8 cellular contexts compared by ENCODE assay signal in genomic region chr12:100141666-100141997, GRCh38. TPM values are rescaled to one million over a fixed set of nuclear protein-coding genes. Genes with fewer than 3 reads are reported as not detected.
DNase-seq lines count a peak whose midpoint lies in the region; ATAC-seq, FAIRE-seq and TF ChIP-seq lines count a peak whose summit lies in the region.

No MANE protein-coding gene starts in this region.

- peak; percentile 77 for DNase-seq in Panc1 (ENCODE audit: low read depth, low spot score)
- no peak for DNase-seq in breast epithelium (ENCODE audit: low spot score in 2 of 2)
- no peak for DNase-seq in kidney
- peak; percentile 15 for DNase-seq in stimulated activated CD8-positive, alpha-beta memory T cell treated with anti-CD3 and anti-CD28 coated beads, Interleukin-12 subunit alpha, Interleukin-12 subunit beta, amount 100 ng/mL, for 1 hour (ENCODE audit: low read depth)
- DNase-seq in mesenteric fat pad (ENCODE audit: low spot score), result no peak

- H3K9me3 ChIP-seq in Panc1 (ENCODE audit: control insufficient read depth, insufficient read depth, low read depth, low read length) (no peaks in the 10 kb centered on the region), breast epithelium (no peaks in the 10 kb centered on the region), kidney (ENCODE audit: control insufficient read depth in 1 of 2, low read length in 2 of 2) (no peaks in the 10 kb centered on the region)

- FAIRE-seq in kidney (lab: Jason Lieb, UNC), result no peak

- TF ChIP-seq CTCF in 22Rv1 (IDR thresholded peaks at IDR 0.05) (no peak), Panc1 (IDR thresholded peaks at IDR 0.05) (no peak), breast epithelium (IDR thresholded peaks at IDR 0.05) (no peak), kidney (IDR thresholded peaks at IDR 0.05; ENCODE audit: borderline replicate concordance, extremely low read depth, insufficient read depth) (no peak)

- no peaks in the 10 kb centered on the region for H3K27me3 ChIP-seq in Panc1 (ENCODE audit: control insufficient read depth, insufficient read depth, low read length)
- H3K27me3 ChIP-seq in breast epithelium, result no peaks in the 10 kb centered on the region

- ATAC-seq in GM18508 (IDR thresholded peaks at IDR 0.05; ENCODE audit: insufficient read depth, unreplicated experiment) (peak; percentile 28), HG03039 (IDR thresholded peaks at IDR 0.05; ENCODE audit: unreplicated experiment) (peak; percentile 27), Panc1 (peak; percentile 50)

- in situ Hi-C loops in Panc1 (cut with HindIII; ENCODE audit: low pct_unique_long_range_greater_than_20kb, low sequenced_read_pairs), result no loop called here

- CTCF ChIA-PET in Panc1 (lab: Charles Lee), result no interaction called here

- H3K36me3 ChIP-seq in Panc1 (ENCODE audit: control insufficient read depth, insufficient read depth, low read length) (no peaks in the 10 kb centered on the region), breast epithelium (no peaks in the 10 kb centered on the region), kidney (ENCODE audit: control insufficient read depth in 1 of 2, insufficient read depth in 2 of 2, low read length in 2 of 2) (no peaks in the 10 kb centered on the region)

- peak overlapping the region; percentile 18 to 92 for H3K9ac ChIP-seq in kidney (ENCODE audit: low read length in 2 of 2)

- H3K4me1 ChIP-seq in Panc1 (ENCODE audit: control insufficient read depth, insufficient read depth, low read length), result peaks cover 31% of the 10 kb centered on the region
- peaks cover 0 to 12% of the 10 kb centered on the region in 2 donors for H3K4me1 ChIP-seq in breast epithelium
- H3K4me1 ChIP-seq in kidney (ENCODE audit: control insufficient read depth in 1 of 2, insufficient read depth in 1 of 2, low read depth in 1 of 2, low read length in 2 of 2), result peaks cover 6 to 10% of the 10 kb centered on the region in 2 donors

- H3K4me3 ChIP-seq in Panc1 (ENCODE audit: low read depth in 2 of 2, low read length in 2 of 2), result peak overlapping the region; percentile 89 to 90
- peak overlapping the region; percentile 79 to 100 (median 96) for H3K4me3 ChIP-seq in breast epithelium
- peak overlapping the region; percentile 84 for H3K4me3 ChIP-seq in kidney (ENCODE audit: low read length in 2 of 2)

- H3K27ac ChIP-seq in 22Rv1, result peak overlapping the region; percentile 95
- H3K27ac ChIP-seq in Panc1 (ENCODE audit: low read length), result peak overlapping the region; percentile 90
- peak overlapping the region; percentile 98 to 99 for H3K27ac ChIP-seq in breast epithelium
- peak overlapping the region; percentile 93 to 96 for H3K27ac ChIP-seq in kidney (ENCODE audit: low read depth in 2 of 2, low read length in 2 of 2)

- intact Hi-C loops in Panc1 (cut with micrococcal nuclease; ENCODE audit: unreplicated experiment) (loop anchor here (5.0 kb wide), 1 partner anchor 56 kb away; no protein-coding TSS in a partner anchor), breast epithelium (cut with DNase I; ENCODE audit: low total_unique reads) (no loop called here), kidney (cut with DNase I) (no loop called here)

- POLR2A ChIA-PET in Panc1 (lab: Charles Lee), result no interaction called here

- no TSS peak for BruUV-seq in Panc1 (replicated peaks; lab: Mats Ljungman, UMichigan)

- TF ChIP-seq POLR2A in breast epithelium (IDR thresholded peaks at IDR 0.05), result no peak

RNA-seq across cellular contexts. Expression of gene BLTP3B, which starts 1.0 kb away (rescaled TPM):
- total RNA-seq in Panc1 (2021; ENCODE audit: unreplicated experiment) (32.2 TPM), breast epithelium (10 to 100 TPM; 29.2 to 42.4 (median 40.8) TPM), kidney (18.3 TPM), mesenteric fat pad (41.1 TPM)
- 6.8 TPM for polyA plus RNA-seq in Panc1 (2012; ENCODE audit: insufficient read length)
- 9.3 TPM for polyA plus RNA-seq in kidney (ENCODE audit: insufficient read depth, low read depth, low replicate concordance)

RNA-seq across cellular contexts. Expression of gene ACTR6, which starts 59.0 kb away (rescaled TPM):
- total RNA-seq in Panc1 (2021; ENCODE audit: unreplicated experiment), result 21.2 TPM
- 9.7 TPM for polyA plus RNA-seq in Panc1 (2012; ENCODE audit: insufficient read length)
- total RNA-seq in breast epithelium, result 10 to 100 TPM; 11.2 to 33.5 (median 21.0) TPM
- 29.2 TPM for total RNA-seq in kidney
- polyA plus RNA-seq in kidney (ENCODE audit: insufficient read depth, low read depth, low replicate concordance), result 23.1 TPM
- total RNA-seq in mesenteric fat pad, result 17.7 TPM

Comparison
In these comparisons a context has a peak if more than half of its experiments do, and no peak if none do; other contexts are left out.
1. DNase-seq: peak in Panc1 (single experiment) and stimulated activated CD8-positive, alpha-beta memory T cell treated with anti-CD3 and anti-CD28 coated beads, Interleukin-12 subunit alpha, Interleukin-12 subunit beta, amount 100 ng/mL, for 1 hour (single experiment); none in breast epithelium (0 of 2), kidney (single experiment) and mesenteric fat pad (single experiment).
2. Peak in every context shown above with its lines, with median percentiles within 50 percentile points of each other: H3K27ac ChIP-seq, ATAC-seq and H3K4me3 ChIP-seq.